ENCODE assay signal across 29 cellular contexts in the genomic region with DNA sequence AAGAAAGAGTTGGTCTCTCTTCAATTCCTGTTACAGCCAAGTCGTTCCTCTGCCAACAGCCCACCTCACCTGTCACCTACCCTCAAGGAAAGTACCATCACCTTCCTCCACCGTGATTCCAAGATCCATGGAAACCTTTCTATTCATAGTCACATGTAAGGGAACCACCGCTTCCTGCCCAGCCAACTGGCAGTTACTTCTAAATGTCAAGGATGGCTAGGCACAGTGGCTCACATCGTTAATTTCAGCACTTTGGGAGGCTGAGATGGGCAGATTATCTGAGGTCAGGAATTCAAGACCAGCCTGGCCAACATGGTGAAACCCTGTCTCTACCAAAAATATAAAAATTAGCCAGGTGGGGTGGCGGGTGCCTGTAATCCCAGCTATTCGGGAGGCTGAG.
A peak's percentile ranks its signal among the peaks of the same experiment; 100 is the strongest.
DNase-seq lines count a peak whose midpoint lies in the region; ATAC-seq and TF ChIP-seq lines count a peak whose summit lies in the region.
"Had no signal": no experiment of that assay in that cellular context is flagged by ENCODE, and none has a peak within 500 bp of the region (broad histone marks: within the 10 kb centered on the region; RNA-seq: fewer than 3 reads in every experiment).

No MANE protein-coding gene starts in this region.

- no peaks in the 10 kb centered on the region for H3K36me3 ChIP-seq in endodermal cell (ENCODE audit: control insufficient read depth, insufficient read depth, low read length)

- H3K9me3 Mint-ChIP-seq in activated CD8-positive, alpha-beta T cell treated with anti-CD3 and anti-CD28 coated beads for 36 hours = peaks cover 8% of the 10 kb centered on the region
- no peaks in the 10 kb centered on the region for H3K9me3 Mint-ChIP-seq in activated CD8-positive, alpha-beta T cell treated with anti-CD3 and anti-CD28 coated beads, Interleukin-2, amount 10 ng/mL, durations not matched to agents 7 days and 5 days (ENCODE audit: insufficient read depth)
- H3K9me3 Mint-ChIP-seq in endodermal cell = no peaks in the 10 kb centered on the region
- H3K9me3 Mint-ChIP-seq in stimulated activated memory B cell treated with anti-CD40 and anti-IgM and Interleukin-4, amounts not matched to agents 10 μg/mL and 1 μg/mL and 100 μg/mL, for 72 hours = no peaks in the 10 kb centered on the region
- H3K9me3 Mint-ChIP-seq: neural crest cell; T-helper 2 cell treated with Interferon-gamma antibody and Interleukin-4, amounts not matched to agents 5 μg/mL and 100 μg/mL, for 36 hours had no signal

- CTCF ChIA-PET in activated CD8-positive, alpha-beta T cell treated with anti-CD3 and anti-CD28 coated beads for 36 hours (lab: Charles Lee) = interaction anchor here (2.1 kb wide), 1 partner anchor 11 kb away, joined by 7 read pairs; no protein-coding TSS in a partner anchor
- CTCF ChIA-PET in activated CD8-positive, alpha-beta T cell treated with anti-CD3 and anti-CD28 coated beads, Interleukin-2, amount 10 ng/mL, durations not matched to agents 7 days and 5 days (lab: Charles Lee) = interaction anchor here (3.0 kb wide), 1 partner anchor 10 kb away, joined by 10 read pairs; no protein-coding TSS in a partner anchor

- peaks cover 74% of the 10 kb centered on the region for H3K4me1 Mint-ChIP-seq in activated CD8-positive, alpha-beta T cell treated with anti-CD3 and anti-CD28 coated beads for 36 hours (ENCODE audit: low read depth)
- peaks cover 54% of the 10 kb centered on the region for H3K4me1 Mint-ChIP-seq in activated CD8-positive, alpha-beta T cell treated with anti-CD3 and anti-CD28 coated beads, Interleukin-2, amount 10 ng/mL, durations not matched to agents 7 days and 5 days (ENCODE audit: low read depth)
- H3K4me1 Mint-ChIP-seq in T-helper 17 cell (peaks cover 42% of the 10 kb centered on the region), endodermal cell (peaks cover 73% of the 10 kb centered on the region)
- peaks cover 41% of the 10 kb centered on the region for H3K4me1 Mint-ChIP-seq in stimulated activated memory B cell treated with anti-CD40 and anti-IgM and Interleukin-4, amounts not matched to agents 10 μg/mL and 1 μg/mL and 100 μg/mL, for 72 hours

- DNase-seq in activated CD8-positive, alpha-beta T cell treated with anti-CD3 and anti-CD28 coated beads for 36 hours = no peak
- DNase-seq in activated CD8-positive, alpha-beta T cell treated with anti-CD3 and anti-CD28 coated beads, Interleukin-2, amount 10 ng/mL, durations not matched to agents 7 days and 5 days = no peak
- DNase-seq in T-helper 17 cell (no peak), endodermal cell (no peak)
- no peak for DNase-seq in activated CD8-positive, alpha-beta memory T cell treated with anti-CD3 and anti-CD28 coated beads, Interleukin-2, amount 50 U/mL, for 48 hours
- no peak for DNase-seq in central memory CD4-positive, alpha-beta T cell
- DNase-seq: activated CD4-positive, alpha-beta T cell treated with anti-CD3 and anti-CD28 coated beads, Interleukin-2, amount 10 ng/mL, durations not matched to agents 24 days and 14 days; activated naive CD4-positive, alpha-beta T cell treated with anti-CD3 and anti-CD28 coated beads, Interleukin-2, amount 50 U/mL, for 16 hours; COR-L47; DMS53; glutamatergic neuron; GOT3; kidney; mucosa of descending colon; NCI-H1092; NCI-H187 treated with DMSO at 0.1 percent for 48 hours; NCI-H524; PC-3; posterior cingulate gyrus; stimulated activated CD4-positive, alpha-beta T cell treated with anti-CD3 and anti-CD28 coated beads, Interleukin-12 subunit alpha, Interleukin-12 subunit beta, amount 100 ng/mL, for 4 hours; stimulated activated CD4-positive, alpha-beta T cell treated with anti-CD3 and anti-CD28 coated beads, Interleukin-4, amount 100 ng/mL, for 1 hour had no signal

- peak overlapping the region; percentile 66 for H3K27ac Mint-ChIP-seq in activated CD8-positive, alpha-beta T cell treated with anti-CD3 and anti-CD28 coated beads for 36 hours
- H3K27ac Mint-ChIP-seq in activated CD8-positive, alpha-beta T cell treated with anti-CD3 and anti-CD28 coated beads, Interleukin-2, amount 10 ng/mL, durations not matched to agents 7 days and 5 days = no peak overlapping the region
- H3K27ac Mint-ChIP-seq in T-helper 17 cell (peak overlapping the region; percentile 75), endodermal cell (peak overlapping the region; percentile 63)
- peak overlapping the region; percentile 8 for H3K27ac Mint-ChIP-seq in stimulated activated memory B cell treated with anti-CD40 and anti-IgM and Interleukin-4, amounts not matched to agents 10 μg/mL and 1 μg/mL and 100 μg/mL, for 72 hours
- H3K27ac Mint-ChIP-seq: activated CD4-positive, alpha-beta T cell treated with anti-CD3 and anti-CD28 coated beads, Interleukin-2, amount 10 ng/mL, durations not matched to agents 24 days and 14 days; T-helper 2 cell treated with Interferon-gamma antibody and Interleukin-4, amounts not matched to agents 5 μg/mL and 100 μg/mL, for 36 hours had no signal

- no peak for ATAC-seq in activated CD8-positive, alpha-beta T cell treated with anti-CD3 and anti-CD28 coated beads for 36 hours
- ATAC-seq in activated CD8-positive, alpha-beta T cell treated with anti-CD3 and anti-CD28 coated beads, Interleukin-2, amount 10 ng/mL, durations not matched to agents 7 days and 5 days = no peak
- ATAC-seq in T-helper 17 cell = no peak
- no peak for ATAC-seq in stimulated activated memory B cell treated with anti-CD40 and anti-IgM and Interleukin-4, amounts not matched to agents 10 μg/mL and 1 μg/mL and 100 μg/mL, for 72 hours
- ATAC-seq in GM18907 (IDR thresholded peaks at IDR 0.05; ENCODE audit: unreplicated experiment) = no peak
- ATAC-seq: mucosa of descending colon, PC-3, Right ventricle myocardium inferior, sciatic nerve had no signal

- no peak overlapping the region for H3K4me3 ChIP-seq in endodermal cell (ENCODE audit: low read length)
- H3K4me3 ChIP-seq: lung, mucosa of descending colon had no signal

- H3K27ac ChIP-seq in endodermal cell (ENCODE audit: low read depth, low read length) = no peak overlapping the region
- H3K27ac ChIP-seq: 22Rv1 had no signal

- H3K4me3 Mint-ChIP-seq in activated CD8-positive, alpha-beta T cell treated with anti-CD3 and anti-CD28 coated beads for 36 hours = no peak overlapping the region
- no peak overlapping the region for H3K4me3 Mint-ChIP-seq in activated CD8-positive, alpha-beta T cell treated with anti-CD3 and anti-CD28 coated beads, Interleukin-2, amount 10 ng/mL, durations not matched to agents 7 days and 5 days
- H3K4me3 Mint-ChIP-seq in T-helper 17 cell (no peak overlapping the region), endodermal cell (no peak overlapping the region)
- no peak overlapping the region for H3K4me3 Mint-ChIP-seq in stimulated activated memory B cell treated with anti-CD40 and anti-IgM and Interleukin-4, amounts not matched to agents 10 μg/mL and 1 μg/mL and 100 μg/mL, for 72 hours
- H3K4me3 Mint-ChIP-seq: activated CD4-positive, alpha-beta T cell treated with anti-CD3 and anti-CD28 coated beads, Interleukin-2, amount 10 ng/mL, durations not matched to agents 24 days and 14 days; neural crest cell; T-helper 2 cell treated with Interferon-gamma antibody and Interleukin-4, amounts not matched to agents 5 μg/mL and 100 μg/mL, for 36 hours had no signal

- WGBS in endodermal cell (ENCODE audit: insufficient coverage in 1 of 2, insufficient read length in 1 of 2), 2 experiments = 93 to 98% methylated on average over 4 to 6 of the region's 6 CpGs

- no peaks in the 10 kb centered on the region for H3K27me3 Mint-ChIP-seq in activated CD8-positive, alpha-beta T cell treated with anti-CD3 and anti-CD28 coated beads for 36 hours
- H3K27me3 Mint-ChIP-seq in activated CD8-positive, alpha-beta T cell treated with anti-CD3 and anti-CD28 coated beads, Interleukin-2, amount 10 ng/mL, durations not matched to agents 7 days and 5 days (ENCODE audit: low read depth) = no peaks in the 10 kb centered on the region
- H3K27me3 Mint-ChIP-seq in T-helper 17 cell (no peaks in the 10 kb centered on the region), endodermal cell (ENCODE audit: insufficient read depth) (no peaks in the 10 kb centered on the region)
- H3K27me3 Mint-ChIP-seq in stimulated activated memory B cell treated with anti-CD40 and anti-IgM and Interleukin-4, amounts not matched to agents 10 μg/mL and 1 μg/mL and 100 μg/mL, for 72 hours = no peaks in the 10 kb centered on the region

- H3K27me3 ChIP-seq in endodermal cell (ENCODE audit: control insufficient read depth, insufficient read depth, low read length, poor library complexity, severe bottlenecking) = no peaks in the 10 kb centered on the region

- H3K9me3 ChIP-seq in T-helper 17 cell (ENCODE audit: control insufficient read depth, low read length, poor library complexity, severe bottlenecking) (no peaks in the 10 kb centered on the region), endodermal cell (ENCODE audit: control insufficient read depth, low read length) (no peaks in the 10 kb centered on the region)
- H3K9me3 ChIP-seq: mucosa of descending colon had no signal

- peaks cover 12% of the 10 kb centered on the region for H3K4me1 ChIP-seq in endodermal cell (ENCODE audit: control insufficient read depth, insufficient read depth, low read length)

- POLR2A ChIA-PET in activated CD8-positive, alpha-beta T cell treated with anti-CD3 and anti-CD28 coated beads for 36 hours (lab: Charles Lee) = no interaction called here
- POLR2A ChIA-PET in activated CD8-positive, alpha-beta T cell treated with anti-CD3 and anti-CD28 coated beads, Interleukin-2, amount 10 ng/mL, durations not matched to agents 7 days and 5 days (lab: Charles Lee) = no interaction called here

- no peak for TF ChIP-seq CTCF in activated CD8-positive, alpha-beta T cell treated with anti-CD3 and anti-CD28 coated beads for 36 hours (IDR thresholded peaks at IDR 0.05)
- TF ChIP-seq CTCF in endodermal cell (conservative IDR thresholded peaks at IDR 0.05) = no peak

- H3K36me3 Mint-ChIP-seq in activated CD8-positive, alpha-beta T cell treated with anti-CD3 and anti-CD28 coated beads for 36 hours (ENCODE audit: low read depth) = peaks cover 23% of the 10 kb centered on the region
- peaks cover 5% of the 10 kb centered on the region for H3K36me3 Mint-ChIP-seq in activated CD8-positive, alpha-beta T cell treated with anti-CD3 and anti-CD28 coated beads, Interleukin-2, amount 10 ng/mL, durations not matched to agents 7 days and 5 days (ENCODE audit: low read depth)
- H3K36me3 Mint-ChIP-seq in T-helper 17 cell (ENCODE audit: low read depth) (no peaks in the 10 kb centered on the region), endodermal cell (ENCODE audit: low read depth) (peaks cover 5% of the 10 kb centered on the region)
- no peaks in the 10 kb centered on the region for H3K36me3 Mint-ChIP-seq in stimulated activated memory B cell treated with anti-CD40 and anti-IgM and Interleukin-4, amounts not matched to agents 10 μg/mL and 1 μg/mL and 100 μg/mL, for 72 hours

- H3K9ac ChIP-seq in endodermal cell (ENCODE audit: extremely low read depth, low read length, poor library complexity, severe bottlenecking) = no peak overlapping the region

- intact Hi-C loops in activated CD8-positive, alpha-beta T cell treated with anti-CD3 and anti-CD28 coated beads for 36 hours (cut with micrococcal nuclease) = no loop called here
